ENCODE assay signal across 19 cellular contexts in the genomic region with DNA sequence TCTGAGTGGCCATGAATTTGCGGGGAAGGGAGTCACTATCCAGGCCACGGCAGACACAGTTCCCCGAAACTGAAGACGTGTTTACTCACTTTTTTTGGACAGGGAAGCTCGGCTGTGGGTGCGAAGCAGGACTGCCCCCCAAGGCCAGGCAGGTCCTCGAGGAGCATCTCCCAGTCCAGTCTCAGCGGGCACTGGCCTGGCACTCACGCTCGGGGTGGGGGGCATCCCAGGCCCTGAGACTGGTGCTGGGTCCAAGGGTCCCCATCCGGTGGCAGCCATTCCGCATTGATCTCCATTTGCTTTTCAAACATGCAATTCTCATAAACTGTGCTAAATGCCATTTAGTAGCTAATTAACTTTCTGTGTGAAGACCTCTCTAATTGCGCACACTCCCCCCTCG. TPM values are rescaled to one million over a fixed set of nuclear protein-coding genes. Genes with fewer than 3 reads are reported as not detected.
DNase-seq lines count a peak whose midpoint lies in the region; ATAC-seq and TF ChIP-seq lines count a peak whose summit lies in the region.
"Had no signal": no experiment of that assay in that cellular context is flagged by ENCODE, and none has a peak within 500 bp of the region (broad histone marks: within the 10 kb centered on the region; RNA-seq: fewer than 3 reads in every experiment).

No MANE protein-coding gene starts in this region.

- H3K27ac ChIP-seq in heart left ventricle = no peak overlapping the region
- H3K27ac ChIP-seq in lower lobe of right lung = no peak overlapping the region
- H3K27ac ChIP-seq in aorta (ENCODE audit: low read depth in 1 of 2, low read length in 2 of 2) = no peak overlapping the region
- H3K27ac ChIP-seq: C4-2B had no signal

- H3K36me3 Mint-ChIP-seq in brain = peaks cover under 1% of the 10 kb centered on the region

- TF ChIP-seq CTCF in heart left ventricle (IDR thresholded peaks at IDR 0.05) (no peak), brain (conservative IDR thresholded peaks at IDR 0.05) (no peak), lower lobe of right lung (IDR thresholded peaks at IDR 0.05) (no peak)

- H3K4me3 ChIP-seq in heart left ventricle (no peak overlapping the region), lower lobe of right lung (no peak overlapping the region), aorta (ENCODE audit: low read length in 2 of 2) (no peak overlapping the region)

- H3K27me3 ChIP-seq in heart left ventricle = no peaks in the 10 kb centered on the region
- no peaks in the 10 kb centered on the region for H3K27me3 ChIP-seq in lower lobe of right lung (ENCODE audit: low read depth)
- no peaks in the 10 kb centered on the region for H3K27me3 ChIP-seq in aorta (ENCODE audit: control insufficient read depth in 1 of 2, insufficient read depth in 2 of 2, low read length in 1 of 2)

- no peaks in the 10 kb centered on the region for H3K9me3 Mint-ChIP-seq in brain
- H3K9me3 Mint-ChIP-seq: HFFc6 had no signal

- H3K4me1 ChIP-seq in heart left ventricle = peaks cover 0 to 22% (median 8%) of the 10 kb centered on the region in 12 donors
- H3K4me1 ChIP-seq in lower lobe of right lung = peaks cover 14% of the 10 kb centered on the region
- H3K4me1 ChIP-seq in aorta (ENCODE audit: control insufficient read depth in 1 of 2, insufficient read depth in 2 of 2, low read length in 2 of 2) = no peaks in the 10 kb centered on the region

- H3K9me3 ChIP-seq in heart left ventricle (no peaks in the 10 kb centered on the region), lower lobe of right lung (no peaks in the 10 kb centered on the region), aorta (ENCODE audit: control insufficient read depth, low read length) (no peaks in the 10 kb centered on the region)

- peak overlapping the region; percentile 21 to 81 (median 34) for H3K27ac Mint-ChIP-seq in brain
- H3K27ac Mint-ChIP-seq: HFFc6 had no signal

- ATAC-seq in Right ventricle myocardium inferior = no peak
- no peak for ATAC-seq in heart left ventricle
- no peak for ATAC-seq in lower lobe of right lung
- no peak for ATAC-seq in aorta (ENCODE audit: low FRiP score)
- no peak for ATAC-seq in HG02938 (IDR thresholded peaks at IDR 0.05; ENCODE audit: unreplicated experiment)

- TF ChIP-seq POLR2A in heart left ventricle (IDR thresholded peaks at IDR 0.05) = no peak

- H3K4me3 Mint-ChIP-seq in brain = peak overlapping the region in 1 of 5 experiments; percentile 12
- H3K4me3 Mint-ChIP-seq: HFFc6 had no signal

- peaks cover 7% of the 10 kb centered on the region for H3K27me3 Mint-ChIP-seq in brain

- H3K4me1 Mint-ChIP-seq in brain = peaks cover 89% of the 10 kb centered on the region

- no peaks in the 10 kb centered on the region for H3K36me3 ChIP-seq in heart left ventricle
- H3K36me3 ChIP-seq in lower lobe of right lung = no peaks in the 10 kb centered on the region
- H3K36me3 ChIP-seq in aorta (ENCODE audit: control insufficient read depth in 1 of 2, insufficient read depth in 2 of 2, low read length in 1 of 2) = no peaks in the 10 kb centered on the region

- peak; percentile 65 for DNase-seq in Right ventricle myocardium inferior (ENCODE audit: missing footprints)
- no peak for DNase-seq in heart left ventricle
- DNase-seq in lower lobe of right lung = peak; percentile 27
- DNase-seq in aorta = peak; percentile 40 to 52
- DNase-seq in inferior parietal cortex (ENCODE audit: extremely low spot score) = no peak
- DNase-seq in mucosa of gallbladder (ENCODE audit: low spot score) = no peak
- DNase-seq: GF-D8; HFFc6; KG1; NCI-H1417 treated with DMSO at 0.1 percent for 48 hours; NCI-H1930; NCI-H2171; NCI-H446; NCI-H69; NK-92 treated with Interleukin-12 subunit alpha and Interleukin-12 subunit beta, amount 100 ng/mL, for 24 hours had no signal

- intact Hi-C loops in Right ventricle myocardium inferior (cut with DNase I) (no loop called here), heart left ventricle (cut with DNase I) (loop anchor here in 2 of 10 donors (5.0 to 10.0 kb wide), 3 partner anchors 131 to 243 kb away; no protein-coding TSS in a partner anchor), lower lobe of right lung (cut with DNase I) (no loop called here), aorta (cut with DNase I) (no loop called here)

- 93 to 98% (median 96%) methylated on average over 13 to 14 of the region's 14 CpGs for WGBS in heart left ventricle, 4 donors
- WGBS in aorta, 2 donors = 96% methylated on average over 14 of the region's 14 CpGs

RNA-seq across cellular contexts. Expression of a gene that starts 50.3 kb away (rescaled TPM):
- 16.3 TPM for total RNA-seq in Right ventricle myocardium inferior
- 10 to 100 TPM; 12.3 to 22.1 (median 17.5) TPM for total RNA-seq in heart left ventricle
- polyA plus RNA-seq in heart left ventricle = 10 to 100 TPM in 1 of 2 donors, 1 to 10 TPM in 1; 5.3 to 14.1 TPM
- 60.6 TPM for polyA plus RNA-seq in brain (ENCODE audit: insufficient read depth, low read depth, low replicate concordance)
- 24.7 TPM for total RNA-seq in lower lobe of right lung
- 10 to 100 TPM; 42.5 to 43.6 TPM for total RNA-seq in aorta
- 10 to 100 TPM in 1 of 2 donors, 1 to 10 TPM in 1; 6.4 to 12.8 TPM for polyA plus RNA-seq in aorta
- total RNA-seq in mucosa of gallbladder = 38.4 TPM

RNA-seq across cellular contexts. Expression of a gene that starts 51.1 kb away (rescaled TPM):
- total RNA-seq in Right ventricle myocardium inferior = 5.4 TPM
- total RNA-seq in heart left ventricle = 1 to 10 TPM; 2.4 to 9.0 (median 5.9) TPM
- 1 to 10 TPM; 2.7 to 6.1 TPM for polyA plus RNA-seq in heart left ventricle
- 10.0 TPM for polyA plus RNA-seq in brain (ENCODE audit: insufficient read depth, low read depth, low replicate concordance)
- 14.1 TPM for total RNA-seq in lower lobe of right lung
- 10 to 100 TPM in 1 of 2 donors, 1 to 10 TPM in 1; 3.3 to 11.3 TPM for total RNA-seq in aorta
- 1 to 10 TPM; 2.6 to 6.8 TPM for polyA plus RNA-seq in aorta
- 13.5 TPM for total RNA-seq in mucosa of gallbladder
- total RNA-seq: OCI-LY7 had no signal

Comparison
In these comparisons a context has a peak if more than half of its experiments do, and no peak if none do; other contexts are left out.
1. DNase-seq: peak in Right ventricle myocardium inferior (single experiment), lower lobe of right lung (single experiment) and aorta (2 of 2); none in heart left ventricle (0 of 5), inferior parietal cortex (single experiment) and mucosa of gallbladder (single experiment).